13 cellular contexts compared by ENCODE assay signal in the genomic region with DNA sequence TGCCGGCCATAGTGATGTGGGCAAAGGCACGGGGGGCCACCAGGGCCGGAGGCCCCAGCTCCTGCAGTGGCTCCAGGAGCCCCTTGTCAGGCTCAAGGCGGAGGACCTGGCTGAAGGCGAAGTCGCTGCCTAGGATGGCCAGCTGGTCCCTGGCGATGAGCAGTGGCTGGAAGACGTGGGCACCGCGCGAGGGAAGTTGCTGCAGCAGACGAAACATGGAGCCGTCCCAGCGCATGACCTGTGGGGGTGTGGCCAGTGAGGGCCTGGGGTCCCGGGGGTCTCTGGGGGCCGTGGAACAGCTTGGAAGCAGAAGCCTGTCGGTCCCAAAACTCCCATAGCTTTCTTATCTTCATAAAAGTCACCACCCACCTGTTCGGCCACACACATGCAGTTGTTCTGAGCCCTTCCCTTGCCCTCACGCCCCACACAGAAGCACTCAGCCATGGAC. TPM values are rescaled to one million over a fixed set of nuclear protein-coding genes. Genes with fewer than 3 reads are reported as not detected.
DNase-seq lines count a peak whose midpoint lies in the region; ATAC-seq and TF ChIP-seq lines count a peak whose summit lies in the region.
"Had no signal": no experiment of that assay in that cellular context is flagged by ENCODE, and none has a peak within 500 bp of the region (broad histone marks: within the 10 kb centered on the region; RNA-seq: fewer than 3 reads in every experiment).

No MANE protein-coding gene starts in this region.

- no peaks in the 10 kb centered on the region for H3K27me3 ChIP-seq in heart left ventricle

- H3K9me3 Mint-ChIP-seq in nephron (no peaks in the 10 kb centered on the region), type B pancreatic cell (no peaks in the 10 kb centered on the region)
- H3K9me3 Mint-ChIP-seq: IgD-negative memory B cell had no signal

- 89 to 94% (median 90%) methylated on average over 16 to 19 of the region's 19 CpGs for WGBS in heart left ventricle, 4 donors

- TF ChIP-seq CTCF in heart left ventricle (IDR thresholded peaks at IDR 0.05) (no peak), nephron (IDR thresholded peaks at IDR 0.05; ENCODE audit: unreplicated experiment in 3 of 3) (no peak), type B pancreatic cell (conservative IDR thresholded peaks at IDR 0.05) (no peak)

- H3K36me3 Mint-ChIP-seq in nephron (ENCODE audit: low read depth) (no peaks in the 10 kb centered on the region), type B pancreatic cell (no peaks in the 10 kb centered on the region)
- H3K36me3 Mint-ChIP-seq: IgD-negative memory B cell had no signal

- peaks cover 7% of the 10 kb centered on the region for H3K27me3 Mint-ChIP-seq in nephron (ENCODE audit: low read depth)
- H3K27me3 Mint-ChIP-seq in type B pancreatic cell, result no peaks in the 10 kb centered on the region
- H3K27me3 Mint-ChIP-seq: IgD-negative memory B cell had no signal

- H3K27ac Mint-ChIP-seq in nephron, result peak overlapping the region in 2 of 3 experiments; percentile 65 to 72
- peak overlapping the region; percentile 86 for H3K27ac Mint-ChIP-seq in type B pancreatic cell

- peak in 1 of 5 donors; percentile 34 for DNase-seq in heart left ventricle
- no peak for DNase-seq in Right ventricle myocardium inferior (ENCODE audit: missing footprints)
- DNase-seq in caudate nucleus (lab: John Stamatoyannopoulos, UW), result no peak
- DNase-seq in type B pancreatic cell (ENCODE audit: extremely low spot score, unreplicated experiment), result no peak
- DNase-seq in HuH-7 (ENCODE audit: low spot score), result no peak
- no peak for DNase-seq in midbrain (lab: John Stamatoyannopoulos, UW)
- DNase-seq: activated naive CD4-positive, alpha-beta T cell treated with Interleukin-2 at 50 U/mL for 16 hours had no signal

- H3K27ac ChIP-seq in heart left ventricle (peak overlapping the region in 9 of 12 donors; percentile 82 to 94 (median 90)), caudate nucleus (ENCODE audit: low read depth, low read length) (peak overlapping the region; percentile 99)

- no peak overlapping the region for H3K4me3 ChIP-seq in heart left ventricle

- H3K4me3 Mint-ChIP-seq in nephron (peak overlapping the region in 1 of 3 experiments; percentile 34), type B pancreatic cell (no peak overlapping the region)

- peaks cover 18% of the 10 kb centered on the region for H3K4me1 Mint-ChIP-seq in nephron
- H3K4me1 Mint-ChIP-seq in type B pancreatic cell (ENCODE audit: unreplicated experiment), result peaks cover 35% of the 10 kb centered on the region

- intact Hi-C loops in heart left ventricle (cut with DNase I), result no loop called here
- intact Hi-C loops in Right ventricle myocardium inferior (cut with DNase I), result no loop called here

- H3K36me3 ChIP-seq in heart left ventricle, result no peaks in the 10 kb centered on the region
- H3K36me3 ChIP-seq: thoracic aorta had no signal

- H3K9me3 ChIP-seq in heart left ventricle, result no peaks in the 10 kb centered on the region
- H3K9me3 ChIP-seq: thoracic aorta had no signal

- no peak for TF ChIP-seq POLR2A in heart left ventricle (IDR thresholded peaks at IDR 0.05)

- H3K4me1 ChIP-seq in heart left ventricle, result peaks cover 0 to 32% (median 12%) of the 10 kb centered on the region in 12 donors

- no peak for ATAC-seq in heart left ventricle
- no peak for ATAC-seq in Right ventricle myocardium inferior
- ATAC-seq in HG03378 (IDR thresholded peaks at IDR 0.05; ENCODE audit: unreplicated experiment), result no peak

RNA-seq across cellular contexts. Expression of gene LGI4, which starts 9.6 kb away (rescaled TPM):
- total RNA-seq in heart left ventricle (10 to 100 TPM in 3 of 9 donors, 1 to 10 TPM in 6; 2.2 to 15.1 (median 6.0) TPM), Right ventricle myocardium inferior (10.0 TPM), type B pancreatic cell (ENCODE audit: low replicate concordance) (0.21 and 2.2 TPM in 2 replicates)
- polyA plus RNA-seq in heart left ventricle, result 10 to 100 TPM in 1 of 2 donors, 1 to 10 TPM in 1; 4.2 to 14.2 TPM
- polyA plus RNA-seq: IgD-negative memory B cell had no signal

RNA-seq across cellular contexts. Expression of gene FXYD3, which starts 9.7 kb away (rescaled TPM):
- total RNA-seq in heart left ventricle (1 to 10 TPM in 2 of 9 donors, under 1 TPM in 4, not detected in 3; 0.37 to 2.5 (median 0.80) TPM), Right ventricle myocardium inferior (2.3 TPM), type B pancreatic cell (ENCODE audit: low replicate concordance) (77.5 and 157 TPM in 2 replicates)
- 1 to 10 TPM in 1 of 2 donors, under 1 TPM in 1; 0.98 to 1.1 TPM for polyA plus RNA-seq in heart left ventricle
- total RNA-seq: fibroblast of lung had no signal
- polyA plus RNA-seq: AG04450, fibroblast of lung, IgD-negative memory B cell had no signal

RNA-seq across cellular contexts. Expression of gene FXYD1, which starts 13.3 kb away (rescaled TPM):
- total RNA-seq in heart left ventricle (100 to 1,000 TPM; 261 to 631 (median 412) TPM), Right ventricle myocardium inferior (556 TPM), type B pancreatic cell (ENCODE audit: low replicate concordance) (2.0 and 5.3 TPM in 2 replicates)
- polyA plus RNA-seq in heart left ventricle, result 100 to 1,000 TPM; 129 to 439 TPM

RNA-seq across cellular contexts. Expression of gene FXYD7, which starts 17.8 kb away (rescaled TPM):
- total RNA-seq in heart left ventricle, result under 1 TPM in 3 of 9 donors, not detected in 6; 0.21 to 0.52 (median 0.28) TPM
- polyA plus RNA-seq in heart left ventricle, result not detected
- not detected for total RNA-seq in Right ventricle myocardium inferior
- 1.5 TPM in 1 of 2 replicates, not detected in the other for total RNA-seq in type B pancreatic cell (ENCODE audit: low replicate concordance)
- total RNA-seq: fibroblast of lung, thoracic aorta had no signal
- polyA plus RNA-seq: AG04450, fibroblast of lung had no signal

RNA-seq across cellular contexts. Expression of gene FXYD5, which starts 29.2 kb away (rescaled TPM):
- 10 to 100 TPM; 15.3 to 87.9 (median 19.5) TPM for total RNA-seq in heart left ventricle
- polyA plus RNA-seq in heart left ventricle, result 10 to 100 TPM; 31.0 to 59.2 TPM
- 23.5 TPM for total RNA-seq in Right ventricle myocardium inferior
- total RNA-seq in type B pancreatic cell (ENCODE audit: low replicate concordance), result 24.2 and 92.8 TPM in 2 replicates

Comparison
In these comparisons a context has a peak if more than half of its experiments do, and no peak if none do; other contexts are left out.
1. RNA of gene FXYD3, which starts 9.7 kb away (total RNA-seq): 77.5 to 157 TPM in type B pancreatic cell; 2.3 TPM in Right ventricle myocardium inferior (single experiment) and 0.37 to 2.5 TPM in heart left ventricle; every median in the first group is over 10 times any median in the second.
2. RNA of gene FXYD1, which starts 13.3 kb away (total RNA-seq): 556 TPM in Right ventricle myocardium inferior (single experiment) and 261 to 631 TPM in heart left ventricle; 2.0 to 5.3 TPM in type B pancreatic cell; every median in the first group is over 10 times any median in the second.